Comparison of ENCODE assay signal across 30 cellular contexts in the genomic region with DNA sequence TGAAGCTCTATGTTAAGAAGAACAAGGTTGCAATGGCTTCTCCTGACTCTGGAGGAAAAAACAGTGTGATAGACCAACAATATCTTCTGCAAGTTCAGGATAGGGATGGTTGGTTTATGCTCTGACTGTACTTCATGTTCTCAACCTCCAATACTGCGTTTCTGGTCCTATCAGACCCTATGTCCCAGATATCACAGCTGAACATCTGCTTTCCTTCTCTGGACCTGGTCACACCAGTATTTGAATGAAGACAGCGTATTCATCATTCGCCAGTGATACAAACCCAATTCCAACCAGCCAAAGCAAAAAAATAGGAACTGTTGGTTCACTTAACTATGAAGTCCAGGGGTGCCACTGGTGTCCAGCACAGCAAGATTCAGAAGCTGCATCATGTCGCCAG.
"Had no signal": no experiment of that assay in that cellular context is flagged by ENCODE, and none has a peak within 500 bp of the region (broad histone marks: within the 10 kb centered on the region; RNA-seq: fewer than 3 reads in every experiment).

No MANE protein-coding gene starts in this region.

- H3K4me3 ChIP-seq: pancreas, psoas muscle, right lobe of liver, skin epidermis, smooth muscle cell, spleen, suprapubic skin, testis, tibial artery, transverse colon, vagina had no signal

- H3K9me3 Mint-ChIP-seq: natural killer cell treated with Interleukin-12 subunit alpha and Interleukin-12 subunit beta and Interleukin-15 and Interleukin-18, amount 100 ng/mL, for 72 hours; nephron progenitor cell; neural crest cell; stimulated activated naive CD8-positive, alpha-beta T cell treated with anti-CD3 and anti-CD28 coated beads, Interleukin-15, amount 100 ng/mL, for 72 hours; type B pancreatic cell had no signal

- DNase-seq: naive thymus-derived CD8-positive, alpha-beta T cell; nephron progenitor cell; nucleus accumbens; pancreas; psoas muscle; right cardiac atrium; right lobe of liver; spleen; stimulated activated CD4-positive, alpha-beta T cell treated with anti-CD3 and anti-CD28 coated beads, Interleukin-12 subunit alpha, Interleukin-12 subunit beta, amount 100 ng/mL, for 4 hours; stimulated activated CD4-positive, alpha-beta T cell treated with anti-CD3 and anti-CD28 coated beads, Interleukin-1b, Interleukin-23, amount 100 ng/mL, for 48 hours; stimulated activated CD4-positive, alpha-beta T cell treated with anti-CD3 and anti-CD28 coated beads, Interleukin-4, amount 100 ng/mL, for 1 hour; stimulated activated CD4-positive, alpha-beta T cell treated with anti-CD3 and anti-CD28 coated beads, Interleukin-4, amount 100 ng/mL, for 4 hours; stimulated activated CD8-positive, alpha-beta memory T cell treated with anti-CD3 and anti-CD28 coated beads, Interleukin-4, amount 100 ng/mL, for 48 hours; stimulated activated naive CD4-positive, alpha-beta T cell; stimulated activated naive CD8-positive, alpha-beta T cell treated with anti-CD3 and anti-CD28 coated beads, Interleukin-15, amount 100 ng/mL, for 72 hours; stimulated activated naive CD8-positive, alpha-beta T cell treated with anti-CD3 and anti-CD28 coated beads, Interleukin-15, Interleukin-2, amounts not matched to agents 100 U/mL and 50 U/mL, for 24 hours; substantia nigra; testis; tibial artery; transverse colon had no signal

- H3K27me3 ChIP-seq: neutrophil, pancreas, right lobe of liver, spleen, suprapubic skin, testis, tibial artery, transverse colon, vagina had no signal

- H3K36me3 ChIP-seq: neutrophil, pancreas, right lobe of liver, spleen, suprapubic skin, tibial artery, transverse colon, vagina had no signal

- H3K36me3 Mint-ChIP-seq: natural killer cell treated with Interleukin-12 subunit alpha and Interleukin-12 subunit beta and Interleukin-15 and Interleukin-18, amount 100 ng/mL, for 72 hours; stimulated activated memory B cell treated with anti-CD40 and anti-IgM and Interleukin-4, amounts not matched to agents 10 μg/mL and 1 μg/mL and 100 μg/mL, for 72 hours; type B pancreatic cell had no signal

- H3K27ac Mint-ChIP-seq: natural killer cell treated with Interleukin-12 subunit alpha and Interleukin-12 subunit beta and Interleukin-15 and Interleukin-18, amount 100 ng/mL, for 72 hours; nephron progenitor cell; stimulated activated memory B cell treated with anti-CD40 and anti-IgM and Interleukin-4, amounts not matched to agents 10 μg/mL and 1 μg/mL and 100 μg/mL, for 72 hours; type B pancreatic cell had no signal

- ATAC-seq: naive thymus-derived CD8-positive, alpha-beta T cell; natural killer cell treated with Interleukin-12 subunit alpha and Interleukin-12 subunit beta and Interleukin-15 and Interleukin-18, amount 100 ng/mL, for 72 hours; pancreas; psoas muscle; right cardiac atrium; right lobe of liver; stimulated activated memory B cell treated with anti-CD40 and anti-IgM and Interleukin-4, amounts not matched to agents 10 μg/mL and 1 μg/mL and 100 μg/mL, for 72 hours; stimulated activated naive CD8-positive, alpha-beta T cell treated with anti-CD3 and anti-CD28 coated beads, Interleukin-15, amount 100 ng/mL, for 72 hours; stimulated activated naive CD8-positive, alpha-beta T cell treated with anti-CD3 and anti-CD28 coated beads, Interleukin-15, Interleukin-2, amounts not matched to agents 100 U/mL and 50 U/mL, for 24 hours had no signal

- H3K4me1 Mint-ChIP-seq: nephron progenitor cell; stimulated activated memory B cell treated with anti-CD40 and anti-IgM and Interleukin-4, amounts not matched to agents 10 μg/mL and 1 μg/mL and 100 μg/mL, for 72 hours; stimulated activated naive CD8-positive, alpha-beta T cell treated with anti-CD3 and anti-CD28 coated beads, Interleukin-15, amount 100 ng/mL, for 72 hours had no signal

- FAIRE-seq: pancreas, urothelium cell line had no signal

- H3K4me3 Mint-ChIP-seq: naive thymus-derived CD8-positive, alpha-beta T cell; natural killer cell treated with Interleukin-12 subunit alpha and Interleukin-12 subunit beta and Interleukin-15 and Interleukin-18, amount 100 ng/mL, for 72 hours; nephron progenitor cell; neural crest cell; stimulated activated memory B cell treated with anti-CD40 and anti-IgM and Interleukin-4, amounts not matched to agents 10 μg/mL and 1 μg/mL and 100 μg/mL, for 72 hours; stimulated activated naive CD8-positive, alpha-beta T cell treated with anti-CD3 and anti-CD28 coated beads, Interleukin-15, amount 100 ng/mL, for 72 hours; type B pancreatic cell had no signal

- H3K27me3 Mint-ChIP-seq: naive thymus-derived CD8-positive, alpha-beta T cell; natural killer cell treated with Interleukin-12 subunit alpha and Interleukin-12 subunit beta and Interleukin-15 and Interleukin-18, amount 100 ng/mL, for 72 hours; stimulated activated naive CD8-positive, alpha-beta T cell treated with anti-CD3 and anti-CD28 coated beads, Interleukin-15, amount 100 ng/mL, for 72 hours; type B pancreatic cell had no signal
